Comparison of ENCODE assay signal across 19 cellular contexts in the genomic region with DNA sequence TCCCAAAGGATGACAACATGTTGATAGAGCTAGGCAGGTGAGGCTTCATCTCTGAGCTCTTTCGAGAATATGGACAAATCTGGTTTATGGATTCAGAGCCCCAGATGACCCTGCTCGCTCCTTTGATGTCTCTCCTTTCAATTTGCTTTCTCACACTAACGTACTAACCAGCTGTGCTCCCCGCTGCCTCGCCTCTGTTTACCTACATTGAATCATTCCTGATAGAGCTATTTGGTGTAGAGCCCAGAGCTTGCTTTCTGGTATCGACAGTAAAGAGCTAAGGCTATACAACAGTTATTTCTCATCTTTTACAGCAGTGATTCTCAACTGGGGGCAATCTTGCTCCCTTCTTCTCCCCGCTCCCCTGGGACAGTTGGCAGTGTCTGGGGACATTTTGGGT.
"Had no signal": no experiment of that assay in that cellular context is flagged by ENCODE, and none has a peak within 500 bp of the region (broad histone marks: within the 10 kb centered on the region; RNA-seq: fewer than 3 reads in every experiment).

No MANE protein-coding gene starts in this region.

- H3K9me3 ChIP-seq: right lobe of liver had no signal

- H3K27ac ChIP-seq: right lobe of liver had no signal

- H3K4me3 ChIP-seq: right lobe of liver had no signal

- ATAC-seq: activated CD8-positive, alpha-beta memory T cell treated with anti-CD3 and anti-CD28 coated beads, Interleukin-2, amount 10 ng/mL, durations not matched to agents 7 days and 5 days; activated CD8-positive, alpha-beta T cell treated with anti-CD3 and anti-CD28 coated beads, Interleukin-2, amount 10 ng/mL, durations not matched to agents 7 days and 5 days; activated T-cell treated with anti-CD3 and anti-CD28 coated beads, Interleukin-2, amount 50 U/mL, for 72 hours; effector memory CD8-positive, alpha-beta T cell; esophagus mucosa; left ventricle myocardium superior; stimulated activated effector memory CD8-positive, alpha-beta T cell treated with anti-CD3 and anti-CD28 coated beads, Interleukin-12 subunit alpha, Interleukin-12 subunit beta, amount 100 ng/mL, for 72 hours; WTC11 had no signal

- DNase-seq: activated CD4-positive, alpha-beta T cell treated with anti-CD3 and anti-CD28 coated beads for 1 hour; activated CD4-positive, alpha-beta T cell treated with anti-CD3 and anti-CD28 coated beads, Interleukin-2, amount 10 ng/mL, durations not matched to agents 7 days and 5 days; activated CD8-positive, alpha-beta memory T cell treated with anti-CD3 and anti-CD28 coated beads, Interleukin-2, amount 10 ng/mL, durations not matched to agents 7 days and 5 days; activated CD8-positive, alpha-beta T cell treated with anti-CD3 and anti-CD28 coated beads, Interleukin-2, amount 10 ng/mL, durations not matched to agents 7 days and 5 days; activated naive CD4-positive, alpha-beta T cell; activated T-cell treated with anti-CD3 and anti-CD28 coated beads, Interleukin-2, amount 50 U/mL, for 72 hours; anterior cingulate cortex; cortex of kidney; effector memory CD8-positive, alpha-beta T cell; foreskin fibroblast; head of caudate nucleus; left ventricle myocardium superior; right lobe of liver; stimulated activated CD4-positive, alpha-beta T cell treated with anti-CD3 and anti-CD28 coated beads, Interleukin-4, amount 100 ng/mL, for 24 hours; substantia nigra; T-helper 2 cell had no signal

- H3K36me3 ChIP-seq: right lobe of liver had no signal

- H3K27me3 ChIP-seq: right lobe of liver had no signal

- H3K4me1 ChIP-seq: right lobe of liver had no signal
